In the genomic region with DNA sequence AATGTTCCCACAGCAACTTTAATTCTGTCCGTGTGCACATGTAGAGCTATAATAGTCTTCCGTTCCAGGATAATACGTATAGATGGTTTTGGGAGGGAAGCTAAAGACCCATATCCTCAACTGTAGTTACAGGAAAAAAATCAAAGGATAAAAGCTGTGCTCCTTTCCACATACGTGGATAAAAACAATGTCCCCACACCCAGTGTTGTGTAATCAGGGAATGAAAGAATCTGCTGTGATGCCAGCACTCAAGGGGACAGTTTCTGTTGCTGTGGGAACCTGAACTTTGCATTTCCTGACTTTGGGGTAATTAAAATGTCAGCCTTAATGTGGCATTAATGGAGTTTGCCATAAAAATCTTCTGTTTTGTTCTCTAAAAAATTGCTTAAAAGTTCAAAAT, we compare ENCODE assay signal across 20 cellular contexts.
A peak's percentile ranks its signal among the peaks of the same experiment; 100 is the strongest.
DNase-seq lines count a peak whose midpoint lies in the region; ATAC-seq and TF ChIP-seq lines count a peak whose summit lies in the region.
"Had no signal": no experiment of that assay in that cellular context is flagged by ENCODE, and none has a peak within 500 bp of the region (broad histone marks: within the 10 kb centered on the region; RNA-seq: fewer than 3 reads in every experiment).

No MANE protein-coding gene starts in this region.

- no peaks in the 10 kb centered on the region for H3K27me3 ChIP-seq in heart left ventricle
- no peaks in the 10 kb centered on the region for H3K27me3 ChIP-seq in lower lobe of right lung (ENCODE audit: low read depth)
- no peaks in the 10 kb centered on the region for H3K27me3 ChIP-seq in aorta (ENCODE audit: control insufficient read depth in 1 of 2, insufficient read depth in 2 of 2, low read length in 1 of 2)
- H3K27me3 ChIP-seq: BLaER1 treated with 17β-estradiol and CSF1 and Interleukin-3, amounts not matched to agents 10 nM and 100 nM; brain microvascular endothelial cell; left lung; stomach; upper lobe of left lung had no signal

- TF ChIP-seq POLR2A in heart left ventricle (IDR thresholded peaks at IDR 0.05): no peak

- peaks cover 0 to 33% (median 18%) of the 10 kb centered on the region in 9 donors for H3K36me3 ChIP-seq in heart left ventricle
- H3K36me3 ChIP-seq in lower lobe of right lung: peaks cover 12% of the 10 kb centered on the region
- peaks cover 0 to 4% of the 10 kb centered on the region in 2 donors for H3K36me3 ChIP-seq in aorta (ENCODE audit: control insufficient read depth in 1 of 2, insufficient read depth in 2 of 2, low read length in 1 of 2)
- H3K36me3 ChIP-seq: brain microvascular endothelial cell had no signal

- DNase-seq in heart left ventricle: no peak
- no peak for DNase-seq in Right ventricle myocardium inferior (ENCODE audit: missing footprints)
- DNase-seq in lower lobe of right lung: no peak
- no peak for DNase-seq in aorta
- no peak for DNase-seq in stimulated activated CD4-positive, alpha-beta T cell treated with anti-CD3 and anti-CD28 coated beads, Interleukin-4, amount 100 ng/mL, for 24 hours
- no peak for DNase-seq in SIG-M5 (lab: John Stamatoyannopoulos, UW)
- DNase-seq in HEK293T (ENCODE audit: extremely low spot score): no peak
- DNase-seq: activated CD4-positive, CD25-positive, alpha-beta regulatory T cell treated with anti-CD3 and anti-CD28 coated beads, Interleukin-2, amount 50 U/mL, for 72 hours; activated CD8-positive, alpha-beta memory T cell treated with anti-CD3 and anti-CD28 coated beads for 24 hours; activated naive CD8-positive, alpha-beta T cell treated with anti-CD3 and anti-CD28 coated beads for 36 hours; brain microvascular endothelial cell; left lung; NCI-H1417; stimulated activated CD4-positive, alpha-beta T cell treated with anti-CD3 and anti-CD28 coated beads, Interleukin-2, amount 100 ng/mL, for 48 hours; stomach; SW 1271; upper lobe of left lung had no signal

- H3K4me3 ChIP-seq in heart left ventricle (no peak overlapping the region), lower lobe of right lung (no peak overlapping the region), aorta (ENCODE audit: low read length in 2 of 2) (no peak overlapping the region)
- H3K4me3 ChIP-seq: BLaER1 treated with 17β-estradiol and CSF1 and Interleukin-3, amounts not matched to agents 10 nM and 100 nM; left lung; smooth muscle cell; stomach; upper lobe of left lung had no signal

- POLR2A ChIA-PET in HEK293T (lab: Yijun Ruan, JAX): no interaction called here

- H3K9me3 ChIP-seq in heart left ventricle: no peaks in the 10 kb centered on the region
- no peaks in the 10 kb centered on the region for H3K9me3 ChIP-seq in lower lobe of right lung
- no peaks in the 10 kb centered on the region for H3K9me3 ChIP-seq in aorta (ENCODE audit: control insufficient read depth, low read length)
- H3K9me3 ChIP-seq: BLaER1 treated with 17β-estradiol and CSF1 and Interleukin-3, amounts not matched to agents 10 nM and 100 nM; left lung; stomach; upper lobe of left lung had no signal

- intact Hi-C loops in heart left ventricle (cut with DNase I) (loop anchor here in 2 of 10 donors (10.0 kb wide), 2 partner anchors 719 to 799 kb away; no protein-coding TSS in a partner anchor), Right ventricle myocardium inferior (cut with DNase I) (no loop called here), lower lobe of right lung (cut with DNase I) (no loop called here), aorta (cut with DNase I) (no loop called here)

- 56 to 65% (median 58%) methylated on average over 4 of the region's 4 CpGs for whole genome bisulfite sequencing in heart left ventricle, 4 donors
- WGBS in aorta, 2 donors: 81 to 84% methylated on average over 4 of the region's 4 CpGs

- peak in 2 of 4 donors; percentile 24 to 37 for ATAC-seq in heart left ventricle
- no peak for ATAC-seq in Right ventricle myocardium inferior
- ATAC-seq in lower lobe of right lung: no peak
- peak; percentile 36 for ATAC-seq in aorta (ENCODE audit: low FRiP score)
- ATAC-seq: left lung had no signal

- peak overlapping the region in 7 of 12 donors; percentile 13 to 48 (median 21) for H3K27ac ChIP-seq in heart left ventricle
- H3K27ac ChIP-seq in cingulate gyrus (ENCODE audit: low read depth, low read length): peak overlapping the region; percentile 11
- H3K27ac ChIP-seq in lower lobe of right lung: peak overlapping the region; percentile 25
- H3K27ac ChIP-seq in aorta (ENCODE audit: low read depth in 1 of 2, low read length in 2 of 2): no peak overlapping the region
- H3K27ac ChIP-seq: BLaER1 treated with 17β-estradiol and CSF1 and Interleukin-3, amounts not matched to agents 10 nM and 100 nM; brain microvascular endothelial cell; left lung; stomach; upper lobe of left lung had no signal

- CTCF ChIA-PET in HEK293T (lab: Yijun Ruan, JAX): no interaction called here

- TF ChIP-seq CTCF in heart left ventricle (IDR thresholded peaks at IDR 0.05) (no peak), lower lobe of right lung (IDR thresholded peaks at IDR 0.05) (no peak)

- H3K4me1 ChIP-seq in heart left ventricle (peaks cover 3 to 70% (median 45%) of the 10 kb centered on the region in 12 donors), lower lobe of right lung (no peaks in the 10 kb centered on the region), aorta (ENCODE audit: control insufficient read depth in 1 of 2, insufficient read depth in 2 of 2, low read length in 2 of 2) (peaks cover 2 to 10% of the 10 kb centered on the region in 2 donors)
- H3K4me1 ChIP-seq: BLaER1 treated with 17β-estradiol and CSF1 and Interleukin-3, amounts not matched to agents 10 nM and 100 nM; left lung had no signal

TF ChIP-seq in HEK293T, 16 proteins besides CTCF, POLR2A, EP300 and RAD21:
- TF ChIP-seq CTBP1 (IDR thresholded peaks at IDR 0.05; ENCODE audit: borderline replicate concordance) (no peak), LEF1 (IDR thresholded peaks at IDR 0.05; ENCODE audit: borderline replicate concordance) (no peak), ELF4 (IDR thresholded peaks at IDR 0.05) (no peak), FOXA1 (IDR thresholded peaks at IDR 0.05) (no peak), NFRKB (IDR thresholded peaks at IDR 0.05) (no peak), TARDBP (IDR thresholded peaks at IDR 0.05) (no peak), BHLHE40 (IDR thresholded peaks at IDR 0.05; ENCODE audit: borderline replicate concordance) (no peak)

Comparison
In these comparisons a context has a peak if more than half of its experiments do, and no peak if none do; other contexts are left out.
1. H3K27ac ChIP-seq: peak in heart left ventricle (7 of 12), cingulate gyrus (single experiment) and lower lobe of right lung (single experiment); none in aorta (0 of 2).